Comparison of ENCODE assay signal across 2 cellular contexts in genomic region chr17:74930535-74931036, GRCh38.
TF ChIP-seq lines count a peak whose summit lies in the region.

No MANE protein-coding gene starts in this region.

TF ChIP-seq in HCT116, 20 proteins besides CTCF, POLR2A, EP300 and RAD21:
- TF ChIP-seq, protein P1, sequence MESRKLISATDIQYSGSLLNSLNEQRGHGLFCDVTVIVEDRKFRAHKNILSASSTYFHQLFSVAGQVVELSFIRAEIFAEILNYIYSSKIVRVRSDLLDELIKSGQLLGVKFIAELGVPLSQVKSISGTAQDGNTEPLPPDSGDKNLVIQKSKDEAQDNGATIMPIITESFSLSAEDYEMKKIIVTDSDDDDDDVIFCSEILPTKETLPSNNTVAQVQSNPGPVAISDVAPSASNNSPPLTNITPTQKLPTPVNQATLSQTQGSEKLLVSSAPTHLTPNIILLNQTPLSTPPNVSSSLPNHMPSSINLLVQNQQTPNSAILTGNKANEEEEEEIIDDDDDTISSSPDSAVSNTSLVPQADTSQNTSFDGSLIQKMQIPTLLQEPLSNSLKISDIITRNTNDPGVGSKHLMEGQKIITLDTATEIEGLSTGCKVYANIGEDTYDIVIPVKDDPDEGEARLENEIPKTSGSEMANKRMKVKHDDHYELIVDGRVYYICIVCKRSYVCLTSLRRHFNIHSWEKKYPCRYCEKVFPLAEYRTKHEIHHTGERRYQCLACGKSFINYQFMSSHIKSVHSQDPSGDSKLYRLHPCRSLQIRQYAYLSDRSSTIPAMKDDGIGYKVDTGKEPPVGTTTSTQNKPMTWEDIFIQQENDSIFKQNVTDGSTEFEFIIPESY (IDR thresholded peaks at IDR 0.05; ENCODE audit: extremely low read depth, insufficient replicate concordance, low read length) = no peak
- TF ChIP-seq POLR2AphosphoS5 (IDR thresholded peaks at IDR 0.05; ENCODE audit: low read depth, low read length) (no peak), EGR1 (IDR thresholded peaks at IDR 0.05; ENCODE audit: low read depth) (no peak), EZH2 (IDR thresholded peaks at IDR 0.05) (no peak), CBX3 (IDR thresholded peaks at IDR 0.05; ENCODE audit: low read depth) (no peak), SP1 (IDR thresholded peaks at IDR 0.05; ENCODE audit: low read depth) (no peak), YY1 (IDR thresholded peaks at IDR 0.05; ENCODE audit: extremely low read depth, insufficient replicate concordance, low read depth, low read length) (no peak), JUND (IDR thresholded peaks at IDR 0.05) (no peak), CEBPB (IDR thresholded peaks at IDR 0.05; ENCODE audit: low read depth) (no peak), ZFX (IDR thresholded peaks at IDR 0.05) (no peak), SRF (IDR thresholded peaks at IDR 0.05; ENCODE audit: low read depth) (no peak), TCF7L2 (IDR thresholded peaks at IDR 0.05; ENCODE audit: borderline replicate concordance, extremely low read depth, insufficient read depth, insufficient read length) (no peak), SIN3A (IDR thresholded peaks at IDR 0.05; ENCODE audit: low read depth) (no peak), ELF1 (IDR thresholded peaks at IDR 0.05; ENCODE audit: borderline replicate concordance, low read depth) (no peak)
- TF ChIP-seq, protein P2, sequence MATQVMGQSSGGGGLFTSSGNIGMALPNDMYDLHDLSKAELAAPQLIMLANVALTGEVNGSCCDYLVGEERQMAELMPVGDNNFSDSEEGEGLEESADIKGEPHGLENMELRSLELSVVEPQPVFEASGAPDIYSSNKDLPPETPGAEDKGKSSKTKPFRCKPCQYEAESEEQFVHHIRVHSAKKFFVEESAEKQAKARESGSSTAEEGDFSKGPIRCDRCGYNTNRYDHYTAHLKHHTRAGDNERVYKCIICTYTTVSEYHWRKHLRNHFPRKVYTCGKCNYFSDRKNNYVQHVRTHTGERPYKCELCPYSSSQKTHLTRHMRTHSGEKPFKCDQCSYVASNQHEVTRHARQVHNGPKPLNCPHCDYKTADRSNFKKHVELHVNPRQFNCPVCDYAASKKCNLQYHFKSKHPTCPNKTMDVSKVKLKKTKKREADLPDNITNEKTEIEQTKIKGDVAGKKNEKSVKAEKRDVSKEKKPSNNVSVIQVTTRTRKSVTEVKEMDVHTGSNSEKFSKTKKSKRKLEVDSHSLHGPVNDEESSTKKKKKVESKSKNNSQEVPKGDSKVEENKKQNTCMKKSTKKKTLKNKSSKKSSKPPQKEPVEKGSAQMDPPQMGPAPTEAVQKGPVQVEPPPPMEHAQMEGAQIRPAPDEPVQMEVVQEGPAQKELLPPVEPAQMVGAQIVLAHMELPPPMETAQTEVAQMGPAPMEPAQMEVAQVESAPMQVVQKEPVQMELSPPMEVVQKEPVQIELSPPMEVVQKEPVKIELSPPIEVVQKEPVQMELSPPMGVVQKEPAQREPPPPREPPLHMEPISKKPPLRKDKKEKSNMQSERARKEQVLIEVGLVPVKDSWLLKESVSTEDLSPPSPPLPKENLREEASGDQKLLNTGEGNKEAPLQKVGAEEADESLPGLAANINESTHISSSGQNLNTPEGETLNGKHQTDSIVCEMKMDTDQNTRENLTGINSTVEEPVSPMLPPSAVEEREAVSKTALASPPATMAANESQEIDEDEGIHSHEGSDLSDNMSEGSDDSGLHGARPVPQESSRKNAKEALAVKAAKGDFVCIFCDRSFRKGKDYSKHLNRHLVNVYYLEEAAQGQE (IDR thresholded peaks at IDR 0.05; ENCODE audit: low read depth) = no peak

TF ChIP-seq in K562, 482 proteins besides CTCF, POLR2A, EP300 and RAD21:
- TF ChIP-seq EZH2 (IDR thresholded peaks at IDR 0.05; ENCODE audit: borderline replicate concordance, low read depth, low read length) = no peak
- TF ChIP-seq SLC30A9 (CRISPR knock-in tag; IDR thresholded peaks at IDR 0.05) = no peak
- TF ChIP-seq TARDBP (IDR thresholded peaks at IDR 0.05) = no peak
- TF ChIP-seq MAZ (CRISPR knock-in tag; conservative IDR thresholded peaks at IDR 0.05 in 1 of 2, IDR thresholded peaks at IDR 0.05 in 1 of 2) = no peak
- TF ChIP-seq KLF13 (tag; IDR thresholded peaks at IDR 0.05; ENCODE audit: borderline replicate concordance, low read depth) = no peak
- TF ChIP-seq ZNF780A (CRISPR knock-in tag; IDR thresholded peaks at IDR 0.05) = no peak
- no peak for TF ChIP-seq DEAF1 (CRISPR knock-in tag; IDR thresholded peaks at IDR 0.05)
- no peak for TF ChIP-seq MCM3 (IDR thresholded peaks at IDR 0.05)
- TF ChIP-seq CHD4 (IDR thresholded peaks at IDR 0.05; ENCODE audit: insufficient read depth, insufficient replicate concordance, low read depth, low read length, poor library complexity, severe bottlenecking) = no peak
- no peak for TF ChIP-seq PHB (CRISPR knock-in tag; IDR thresholded peaks at IDR 0.05)
- TF ChIP-seq, protein P3, sequence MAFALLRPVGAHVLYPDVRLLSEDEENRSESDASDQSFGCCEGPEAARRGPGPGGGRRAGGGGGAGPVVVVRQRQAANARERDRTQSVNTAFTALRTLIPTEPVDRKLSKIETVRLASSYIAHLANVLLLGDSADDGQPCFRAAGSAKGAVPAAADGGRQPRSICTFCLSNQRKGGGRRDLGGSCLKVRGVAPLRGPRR (CRISPR knock-in tag; IDR thresholded peaks at IDR 0.05) = no peak
- TF ChIP-seq ARID2 (IDR thresholded peaks at IDR 0.05) = no peak
- TF ChIP-seq RHOXF2B (CRISPR knock-in tag; conservative IDR thresholded peaks at IDR 0.05) = no peak
- TF ChIP-seq ZNF133 (CRISPR knock-in tag; IDR thresholded peaks at IDR 0.05) = no peak
- no peak for TF ChIP-seq PHF8 (IDR thresholded peaks at IDR 0.05; ENCODE audit: borderline replicate concordance, low read length)
- no peak for TF ChIP-seq ZFP1 (CRISPR knock-in tag; IDR thresholded peaks at IDR 0.05)
- TF ChIP-seq BRD9 (IDR thresholded peaks at IDR 0.05; ENCODE audit: low read depth, partially characterized antibody) = no peak
TF ChIP-seq in K562: peak in this region for 0.
